In the genomic region with DNA sequence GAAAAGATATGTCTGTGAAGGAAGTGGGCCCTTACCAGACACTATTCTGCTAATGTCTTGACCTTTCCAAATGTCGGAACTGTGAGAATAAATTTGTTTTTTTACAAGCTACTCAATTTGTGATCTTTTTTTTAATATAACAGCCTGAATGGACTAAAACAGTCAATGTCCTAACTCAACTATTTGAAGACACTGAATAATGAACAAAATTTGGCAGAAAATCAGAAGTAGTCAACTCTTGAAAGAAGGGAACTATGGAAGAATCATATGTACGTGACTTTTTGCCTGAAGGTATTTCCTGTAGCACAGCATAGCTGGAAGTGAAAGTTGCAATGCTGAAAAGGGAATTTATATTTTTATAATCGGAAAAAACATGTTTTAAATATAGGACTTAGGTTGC, we compare ENCODE assay signal across 28 cellular contexts.
"Had no signal": no experiment of that assay in that cellular context is flagged by ENCODE, and none has a peak within 500 bp of the region (broad histone marks: within the 10 kb centered on the region; RNA-seq: fewer than 3 reads in every experiment).

No MANE protein-coding gene starts in this region.

- DNase-seq: activated CD4-positive, alpha-beta T cell treated with anti-CD3 and anti-CD28 coated beads for 48 hours; activated CD4-positive, alpha-beta T cell treated with anti-CD3 and anti-CD28 coated beads, Interleukin-2, amount 50 U/mL, for 1 hour; activated CD4-positive, alpha-beta T cell treated with anti-CD3 and anti-CD28 coated beads, Interleukin-2, amount 50 U/mL, for 48 hours; activated CD8-positive, alpha-beta memory T cell treated with anti-CD3 and anti-CD28 coated beads for 24 hours; activated CD8-positive, alpha-beta T cell treated with anti-CD3 and anti-CD28 coated beads for 36 hours; activated effector memory CD4-positive, alpha-beta T cell treated with anti-CD3 and anti-CD28 coated beads, Interleukin-2, amount 50 U/mL, for 16 hours; activated naive CD4-positive, alpha-beta T cell treated with anti-CD3 and anti-CD28 coated beads for 36 hours; activated naive CD8-positive, alpha-beta T cell treated with anti-CD3 and anti-CD28 coated beads for 36 hours; activated naive CD8-positive, alpha-beta T cell treated with anti-CD3 and anti-CD28 coated beads, Interleukin-2, amount 50 U/mL, for 24 hours; activated T-cell treated with anti-CD3 and anti-CD28 coated beads, Interleukin-2, amount 50 U/mL, for 48 hours; adrenal gland; amygdala; aorta; body of pancreas; caudate nucleus; cortex of kidney; dermis blood vessel endothelial cell; effector CD4-positive, alpha-beta T cell; effector memory CD8-positive, alpha-beta T cell; erythroblast; foreskin keratinocyte; heart right ventricle; T-helper 1 cell; T-helper 2 cell had no signal

- H3K9me3 ChIP-seq: adrenal gland, body of pancreas, esophagus muscularis mucosa, gastroesophageal sphincter had no signal

- H3K36me3 ChIP-seq: adrenal gland, esophagus muscularis mucosa, gastroesophageal sphincter, heart right ventricle had no signal

- H3K4me3 ChIP-seq: adrenal gland, body of pancreas, esophagus muscularis mucosa, gastroesophageal sphincter, heart right ventricle had no signal

- H3K27ac ChIP-seq: adrenal gland, body of pancreas, esophagus muscularis mucosa, foreskin keratinocyte, gastroesophageal sphincter, heart right ventricle, VCaP had no signal

- H3K4me1 ChIP-seq: adrenal gland, body of pancreas, esophagus muscularis mucosa, foreskin keratinocyte had no signal

- ATAC-seq: activated CD8-positive, alpha-beta T cell treated with anti-CD3 and anti-CD28 coated beads for 36 hours; activated naive CD8-positive, alpha-beta T cell treated with anti-CD3 and anti-CD28 coated beads, Interleukin-2, amount 50 U/mL, for 24 hours; body of pancreas; effector memory CD8-positive, alpha-beta T cell; foreskin keratinocyte; gastroesophageal sphincter; heart right ventricle; WTC11 had no signal

- H3K27me3 ChIP-seq: adrenal gland, body of pancreas, esophagus muscularis mucosa, foreskin keratinocyte, gastroesophageal sphincter, heart right ventricle had no signal
